ENCODE assay signal across 22 cellular contexts in genomic region chr2:106970471-106971261, GRCh38.
DNase-seq lines count a peak whose midpoint lies in the region; ATAC-seq, FAIRE-seq and TF ChIP-seq lines count a peak whose summit lies in the region.
"Had no signal": no experiment of that assay in that cellular context is flagged by ENCODE, and none has a peak within 500 bp of the region (broad histone marks: within the 10 kb centered on the region; RNA-seq: fewer than 3 reads in every experiment).

No MANE protein-coding gene starts in this region.

- H3K9me3 ChIP-seq in ascending aorta = no peaks in the 10 kb centered on the region
- H3K9me3 ChIP-seq: neutrophil, right atrium auricular region, SJCRH30, stomach, upper lobe of left lung had no signal

- H3K4me3 ChIP-seq in choroid plexus epithelial cell (ENCODE audit: low read depth, low read length) = no peak overlapping the region
- no peak overlapping the region for H3K4me3 ChIP-seq in ascending aorta
- H3K4me3 ChIP-seq: right atrium auricular region, SJCRH30, stomach, upper lobe of left lung had no signal

- no peak overlapping the region for H3K27ac ChIP-seq in ascending aorta
- H3K27ac ChIP-seq: neutrophil, right atrium auricular region, SJCRH30, stomach, upper lobe of left lung had no signal

- peak; percentile 71 for DNase-seq in DMS53 (lab: John Stamatoyannopoulos, UW)
- peak; percentile 38 for DNase-seq in RCC 7860 (ENCODE audit: low spot score)
- peak; percentile 76 for DNase-seq in choroid plexus epithelial cell (ENCODE audit: low read depth)
- DNase-seq in iris pigment epithelial cell (ENCODE audit: low read depth) = peak; percentile 86
- no peak for DNase-seq in ascending aorta (ENCODE audit: low spot score in 2 of 2)
- no peak for DNase-seq in inferior parietal cortex (ENCODE audit: extremely low spot score)
- DNase-seq in Right ventricle myocardium inferior (ENCODE audit: missing footprints) = no peak
- DNase-seq: activated CD4-positive, alpha-beta T cell treated with anti-CD3 and anti-CD28 coated beads for 1 hour; activated gamma-delta T cell treated with Interleukin-2 at 50 U/mL for 16 hours; CD4-positive, alpha-beta memory T cell; dermis blood vessel endothelial cell; foreskin melanocyte; NCI-H1930; NCI-H510A treated with DMSO at 0.1 percent for 48 hours; SJCRH30; stimulated activated CD4-positive, alpha-beta T cell treated with anti-CD3 and anti-CD28 coated beads, Interleukin-1b, Interleukin-23, amount 100 ng/mL, for 48 hours; stomach; upper lobe of left lung had no signal

- ATAC-seq in Right ventricle myocardium inferior (no peak), GM21367 (IDR thresholded peaks at IDR 0.05; ENCODE audit: unreplicated experiment) (no peak)
- ATAC-seq: left lobe of liver had no signal

- no peaks in the 10 kb centered on the region for H3K4me1 ChIP-seq in ascending aorta
- H3K4me1 ChIP-seq: right atrium auricular region, SJCRH30, stomach, upper lobe of left lung had no signal

- no peaks in the 10 kb centered on the region for H3K36me3 ChIP-seq in ascending aorta
- H3K36me3 ChIP-seq: neutrophil, right atrium auricular region, SJCRH30, stomach, upper lobe of left lung had no signal

- TF ChIP-seq CTCF in choroid plexus epithelial cell (conservative IDR thresholded peaks at IDR 0.05; ENCODE audit: low read depth, low read length) (peak; percentile 9), ascending aorta (IDR thresholded peaks at IDR 0.05) (no peak)

- no peaks in the 10 kb centered on the region for H3K27me3 ChIP-seq in ascending aorta
- H3K27me3 ChIP-seq: neutrophil, right atrium auricular region, SJCRH30, stomach, upper lobe of left lung had no signal

- no peak for FAIRE-seq in RCC 7860 (lab: Jason Lieb, UNC)

- intact Hi-C loops in ascending aorta (cut with DNase I) (no loop called here), Right ventricle myocardium inferior (cut with DNase I) (no loop called here)

Comparison
In these comparisons a context has a peak if more than half of its experiments do, and no peak if none do; other contexts are left out.
1. DNase-seq: peak in DMS53 (single experiment), RCC 7860 (single experiment), choroid plexus epithelial cell (single experiment) and iris pigment epithelial cell (single experiment); none in ascending aorta (0 of 2), inferior parietal cortex (single experiment) and Right ventricle myocardium inferior (single experiment).